20 cellular contexts compared by ENCODE assay signal in the genomic region with DNA sequence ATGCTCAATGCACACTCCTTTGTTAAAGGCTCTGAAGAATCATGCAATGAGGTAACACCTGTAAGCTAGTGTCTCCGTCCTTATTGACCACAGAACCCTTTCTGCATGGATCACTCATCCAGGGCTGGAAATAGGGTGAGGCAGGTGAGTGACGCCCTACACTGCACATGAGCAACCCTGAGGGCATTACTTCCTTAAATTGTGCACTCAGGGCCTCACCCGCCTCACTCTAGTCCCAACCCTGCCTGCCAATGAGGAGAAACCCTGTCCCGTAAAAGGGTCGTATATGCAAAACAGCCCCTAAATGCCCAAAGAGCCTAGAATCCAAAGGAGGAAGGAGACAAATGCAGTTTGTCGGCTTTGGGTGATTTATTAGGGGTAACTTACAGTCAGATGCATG.
"Had no signal": no experiment of that assay in that cellular context is flagged by ENCODE, and none has a peak within 500 bp of the region (broad histone marks: within the 10 kb centered on the region; RNA-seq: fewer than 3 reads in every experiment).

No MANE protein-coding gene starts in this region.

- H3K4me2 ChIP-seq: SK-N-SH had no signal

- ATAC-seq: Panc1, PC-3 had no signal

- H3K36me3 ChIP-seq: MG63 had no signal

- H3K9me3 ChIP-seq: MG63, SK-N-SH had no signal

- H3K27ac ChIP-seq: HL-60, RWPE1 had no signal

- H3K27me3 ChIP-seq: MG63 had no signal

- H3K4me3 ChIP-seq: MG63 had no signal

- DNase-seq: KBM-7, MG63, NCI-H1092 treated with DMSO at 0.1 percent for 48 hours, NCI-H1436, NCI-H1694, NCI-H187 treated with DMSO at 0.1 percent for 48 hours, NCI-H2029 treated with DMSO at 0.1 percent for 48 hours, NCI-H2171 treated with DMSO at 0.1 percent for 48 hours, NCI-H345, NCI-H446 treated with DMSO at 0.1 percent for 48 hours, NCI-H510A treated with DMSO at 0.1 percent for 48 hours, NCI-H69, NCI-H774, PC-3, SHP77, SK-N-SH, SW 1271 had no signal

- H3K9ac ChIP-seq: SK-N-SH had no signal
